ENCODE assay signal across 27 cellular contexts in the genomic region with DNA sequence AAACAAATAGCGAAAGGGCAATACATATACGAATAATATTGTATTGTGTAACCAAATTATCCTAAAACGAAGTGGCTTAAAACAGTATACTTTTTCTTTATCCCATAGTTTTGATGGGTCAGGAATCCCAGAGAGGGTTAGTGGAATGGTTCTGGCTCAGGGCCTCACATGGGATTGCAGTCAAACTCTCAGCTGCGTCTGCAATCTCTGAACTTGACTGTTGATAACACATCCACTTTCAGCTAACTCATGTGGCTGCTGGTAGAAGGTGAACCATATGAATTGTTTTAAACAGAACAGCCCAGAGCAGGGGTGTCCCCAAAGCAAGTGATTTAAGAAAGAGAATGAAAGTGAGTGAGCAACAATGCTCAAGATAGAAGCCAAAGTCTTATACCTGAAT.
"Had no signal": no experiment of that assay in that cellular context is flagged by ENCODE, and none has a peak within 500 bp of the region (broad histone marks: within the 10 kb centered on the region; RNA-seq: fewer than 3 reads in every experiment).

No MANE protein-coding gene starts in this region.

- H3K36me3 ChIP-seq: stomach, suprapubic skin, thoracic aorta, thyroid gland, tibial artery, tibial nerve, transverse colon, upper lobe of left lung, upper lobe of right lung, uterus, vagina had no signal

- H3K4me1 Mint-ChIP-seq: stimulated activated effector memory CD8-positive, alpha-beta T cell treated with anti-CD3 and anti-CD28 coated beads, Interleukin-12 subunit alpha, Interleukin-12 subunit beta, amount 100 ng/mL, for 72 hours; stimulated activated memory B cell treated with anti-CD40 and anti-IgM and Interleukin-4, amounts not matched to agents 10 μg/mL and 1 μg/mL and 100 μg/mL, for 72 hours; stimulated activated naive B cell treated with anti-CD40 and anti-IgM and Interleukin-4, amounts not matched to agents 10 μg/mL and 1 μg/mL and 100 μg/mL, for 72 hours; stimulated activated naive CD8-positive, alpha-beta T cell treated with anti-CD3 and anti-CD28 coated beads, Interleukin-15, amount 100 ng/mL, for 72 hours had no signal

- H3K27me3 ChIP-seq: stomach, suprapubic skin, testis, thyroid gland, tibial artery, tibial nerve, transverse colon, upper lobe of left lung, upper lobe of right lung, uterus, vagina had no signal

- H3K27me3 Mint-ChIP-seq: stimulated activated memory B cell treated with anti-CD40 and anti-IgM and Interleukin-4, amounts not matched to agents 10 μg/mL and 1 μg/mL and 100 μg/mL, for 72 hours; stimulated activated naive B cell treated with anti-CD40 and anti-IgM and Interleukin-4, amounts not matched to agents 10 μg/mL and 1 μg/mL and 100 μg/mL, for 72 hours; stimulated activated naive CD8-positive, alpha-beta T cell treated with anti-CD3 and anti-CD28 coated beads, Interleukin-15, amount 100 ng/mL, for 72 hours; type B pancreatic cell had no signal

- H3K4me3 Mint-ChIP-seq: stimulated activated effector memory CD8-positive, alpha-beta T cell treated with anti-CD3 and anti-CD28 coated beads, Interleukin-12 subunit alpha, Interleukin-12 subunit beta, amount 100 ng/mL, for 72 hours; stimulated activated memory B cell treated with anti-CD40 and anti-IgM and Interleukin-4, amounts not matched to agents 10 μg/mL and 1 μg/mL and 100 μg/mL, for 72 hours; stimulated activated naive B cell treated with anti-CD40 and anti-IgM and Interleukin-4, amounts not matched to agents 10 μg/mL and 1 μg/mL and 100 μg/mL, for 72 hours; stimulated activated naive CD8-positive, alpha-beta T cell treated with anti-CD3 and anti-CD28 coated beads, Interleukin-15, amount 100 ng/mL, for 72 hours; stimulated activated naive CD8-positive, alpha-beta T cell treated with anti-CD3 and anti-CD28 coated beads, Interleukin-15, Interleukin-2, amounts not matched to agents 100 ng/mL and 50 ng/mL, for 24 hours; type B pancreatic cell had no signal

- H3K27ac Mint-ChIP-seq: stimulated activated effector memory CD8-positive, alpha-beta T cell treated with anti-CD3 and anti-CD28 coated beads, Interleukin-12 subunit alpha, Interleukin-12 subunit beta, amount 100 ng/mL, for 72 hours; stimulated activated memory B cell treated with anti-CD40 and anti-IgM and Interleukin-4, amounts not matched to agents 10 μg/mL and 1 μg/mL and 100 μg/mL, for 72 hours; stimulated activated naive B cell treated with anti-CD40 and anti-IgM and Interleukin-4, amounts not matched to agents 10 μg/mL and 1 μg/mL and 100 μg/mL, for 72 hours; stimulated activated naive CD8-positive, alpha-beta T cell treated with anti-CD3 and anti-CD28 coated beads, Interleukin-15, amount 100 ng/mL, for 72 hours; stimulated activated naive CD8-positive, alpha-beta T cell treated with anti-CD3 and anti-CD28 coated beads, Interleukin-15, Interleukin-2, amounts not matched to agents 100 ng/mL and 50 ng/mL, for 24 hours; type B pancreatic cell had no signal

- H3K4me3 ChIP-seq: stomach, suprapubic skin, testis, thoracic aorta, thyroid gland, tibial artery, tibial nerve, transverse colon, upper lobe of left lung, upper lobe of right lung, uterus, vagina had no signal

- H3K36me3 Mint-ChIP-seq: stimulated activated effector memory CD8-positive, alpha-beta T cell treated with anti-CD3 and anti-CD28 coated beads, Interleukin-12 subunit alpha, Interleukin-12 subunit beta, amount 100 ng/mL, for 72 hours; stimulated activated memory B cell treated with anti-CD40 and anti-IgM and Interleukin-4, amounts not matched to agents 10 μg/mL and 1 μg/mL and 100 μg/mL, for 72 hours; stimulated activated naive B cell treated with anti-CD40 and anti-IgM and Interleukin-4, amounts not matched to agents 10 μg/mL and 1 μg/mL and 100 μg/mL, for 72 hours; type B pancreatic cell had no signal

- H3K9me3 Mint-ChIP-seq: stimulated activated memory B cell treated with anti-CD40 and anti-IgM and Interleukin-4, amounts not matched to agents 10 μg/mL and 1 μg/mL and 100 μg/mL, for 72 hours; stimulated activated naive B cell treated with anti-CD40 and anti-IgM and Interleukin-4, amounts not matched to agents 10 μg/mL and 1 μg/mL and 100 μg/mL, for 72 hours; stimulated activated naive CD8-positive, alpha-beta T cell treated with anti-CD3 and anti-CD28 coated beads, Interleukin-15, amount 100 ng/mL, for 72 hours; stimulated activated naive CD8-positive, alpha-beta T cell treated with anti-CD3 and anti-CD28 coated beads, Interleukin-15, Interleukin-2, amounts not matched to agents 100 ng/mL and 50 ng/mL, for 24 hours; type B pancreatic cell had no signal

- DNase-seq: stimulated activated CD4-positive, alpha-beta T cell treated with anti-CD3 and anti-CD28 coated beads, Interleukin-2, amount 100 ng/mL, for 48 hours; stimulated activated CD4-positive, alpha-beta T cell treated with anti-CD3 and anti-CD28 coated beads, Interleukin-4, amount 100 ng/mL, for 1 hour; stimulated activated CD4-positive, alpha-beta T cell treated with anti-CD3 and anti-CD28 coated beads, Interleukin-4, amount 100 ng/mL, for 24 hours; stimulated activated CD4-positive, alpha-beta T cell treated with anti-CD3 and anti-CD28 coated beads, Interleukin-4, amount 100 ng/mL, for 4 hours; stimulated activated CD8-positive, alpha-beta memory T cell treated with anti-CD3 and anti-CD28 coated beads, Interleukin-4, amount 100 ng/mL, for 48 hours; stimulated activated naive B cell treated with anti-CD40 and anti-IgM and Interleukin-4, amounts not matched to agents 10 μg/mL and 1 μg/mL and 100 μg/mL, for 72 hours; stimulated activated naive CD4-positive, alpha-beta T cell; stimulated activated naive CD4-positive, alpha-beta T cell treated with Interleukin-2 at 50 U/mL for 16 hours; stimulated activated naive CD8-positive, alpha-beta T cell treated with anti-CD3 and anti-CD28 coated beads, Interleukin-15, amount 100 ng/mL, for 72 hours; stimulated activated naive CD8-positive, alpha-beta T cell treated with anti-CD3 and anti-CD28 coated beads, Interleukin-15, Interleukin-2, amounts not matched to agents 100 U/mL and 50 U/mL, for 24 hours; stomach; substantia nigra; testis; thyroid gland; tibial artery; transverse colon; upper lobe of left lung; upper lobe of right lung; uterus had no signal

- H3K27ac ChIP-seq: stomach, suprapubic skin, testis, thoracic aorta, thyroid gland, tibial artery, tibial nerve, transverse colon, upper lobe of left lung, upper lobe of right lung, uterus, vagina had no signal

- H3K9me3 ChIP-seq: stomach, suprapubic skin, testis, thoracic aorta, thyroid gland, tibial artery, tibial nerve, transverse colon, upper lobe of left lung, upper lobe of right lung, uterus, vagina had no signal

- H3K4me1 ChIP-seq: stomach, suprapubic skin, testis, thyroid gland, tibial artery, tibial nerve, transverse colon, upper lobe of left lung, upper lobe of right lung, uterus, vagina had no signal

- ATAC-seq: stimulated activated effector memory CD8-positive, alpha-beta T cell treated with anti-CD3 and anti-CD28 coated beads, Interleukin-12 subunit alpha, Interleukin-12 subunit beta, amount 100 ng/mL, for 72 hours; stimulated activated memory B cell treated with anti-CD40 and anti-IgM and Interleukin-4, amounts not matched to agents 10 μg/mL and 1 μg/mL and 100 μg/mL, for 72 hours; stimulated activated naive B cell treated with anti-CD40 and anti-IgM and Interleukin-4, amounts not matched to agents 10 μg/mL and 1 μg/mL and 100 μg/mL, for 72 hours; stimulated activated naive CD8-positive, alpha-beta T cell treated with anti-CD3 and anti-CD28 coated beads, Interleukin-15, amount 100 ng/mL, for 72 hours; stimulated activated naive CD8-positive, alpha-beta T cell treated with anti-CD3 and anti-CD28 coated beads, Interleukin-15, Interleukin-2, amounts not matched to agents 100 U/mL and 50 U/mL, for 24 hours; upper lobe of right lung had no signal
